35 cellular contexts compared by ENCODE assay signal in genomic region chr17:35217107-35217506, GRCh38. TPM values are rescaled to one million over a fixed set of nuclear protein-coding genes. Genes with fewer than 3 reads are reported as not detected.
DNase-seq lines count a peak whose midpoint lies in the region; ATAC-seq and TF ChIP-seq lines count a peak whose summit lies in the region.
"Had no signal": no experiment of that assay in that cellular context is flagged by ENCODE, and none has a peak within 500 bp of the region (broad histone marks: within the 10 kb centered on the region; RNA-seq: fewer than 3 reads in every experiment).

No MANE protein-coding gene starts in this region.

- H3K27ac Mint-ChIP-seq in activated CD4-positive, alpha-beta T cell treated with anti-CD3 and anti-CD28 coated beads, Interleukin-2, amount 10 ng/mL, durations not matched to agents 7 days and 5 days = peak overlapping the region; percentile 76
- H3K27ac Mint-ChIP-seq in activated naive CD8-positive, alpha-beta T cell treated with anti-CD3 and anti-CD28 coated beads for 36 hours = peak overlapping the region; percentile 65
- peak overlapping the region; percentile 88 for H3K27ac Mint-ChIP-seq in natural killer cell treated with Interleukin-12 subunit alpha and Interleukin-12 subunit beta and Interleukin-15 and Interleukin-18, amount 100 ng/mL, for 72 hours
- H3K27ac Mint-ChIP-seq: activated B cell treated with CpG ODN at 0.5 μM for 24 hours; dendritic cell treated with granulocyte-macrophage colony-stimulating factor and Interleukin-4, amounts not matched to agents 40 ng/mL and 50 ng/mL, for 4 days; naive B cell had no signal

- no peak for DNase-seq in activated CD4-positive, alpha-beta T cell treated with anti-CD3 and anti-CD28 coated beads, Interleukin-2, amount 10 ng/mL, durations not matched to agents 7 days and 5 days
- DNase-seq in activated CD4-positive, alpha-beta T cell treated with anti-CD3 and anti-CD28 coated beads for 1 hour = no peak
- no peak for DNase-seq in HEK293T (ENCODE audit: extremely low spot score)
- DNase-seq in activated naive CD8-positive, alpha-beta T cell treated with anti-CD3 and anti-CD28 coated beads for 36 hours = no peak
- no peak for DNase-seq in natural killer cell treated with Interleukin-12 subunit alpha and Interleukin-12 subunit beta and Interleukin-15 and Interleukin-18, amount 100 ng/mL, for 72 hours (ENCODE audit: low spot score)
- no peak for DNase-seq in activated T-cell treated with anti-CD3 and anti-CD28 coated beads, Interleukin-2, amount 50 U/mL, for 1 hour
- DNase-seq in lower lobe of right lung = no peak
- DNase-seq: activated B cell treated with CpG ODN at 0.5 μM for 24 hours; activated CD4-positive, alpha-beta memory T cell treated with anti-CD3 and anti-CD28 coated beads, Interleukin-2, amount 10 ng/mL, durations not matched to agents 7 days and 5 days; activated T-cell treated with anti-CD3 and anti-CD28 coated beads for 4 hours; adrenal gland; Caco-2; DND-41; foreskin keratinocyte; GM23248; heart left ventricle; kidney; midbrain; MV-4-11; naive B cell; NCI-H1436; NCI-H2081; NCI-H446; NCI-H774; occipital lobe; SJCRH30; stimulated activated CD4-positive, alpha-beta T cell treated with anti-CD3 and anti-CD28 coated beads, Interleukin-4, amount 100 ng/mL, for 24 hours; SW 1271; transverse colon had no signal

- H3K9me3 Mint-ChIP-seq in activated CD4-positive, alpha-beta T cell treated with anti-CD3 and anti-CD28 coated beads, Interleukin-2, amount 10 ng/mL, durations not matched to agents 7 days and 5 days = peaks cover 18% of the 10 kb centered on the region
- peaks cover 13% of the 10 kb centered on the region for H3K9me3 Mint-ChIP-seq in activated naive CD8-positive, alpha-beta T cell treated with anti-CD3 and anti-CD28 coated beads for 36 hours
- peaks cover 7% of the 10 kb centered on the region for H3K9me3 Mint-ChIP-seq in natural killer cell treated with Interleukin-12 subunit alpha and Interleukin-12 subunit beta and Interleukin-15 and Interleukin-18, amount 100 ng/mL, for 72 hours
- H3K9me3 Mint-ChIP-seq: activated B cell treated with CpG ODN at 0.5 μM for 24 hours had no signal

- H3K4me3 ChIP-seq in lower lobe of right lung = no peak overlapping the region
- H3K4me3 ChIP-seq: adrenal gland, esophagus muscularis mucosa, GM23248, heart left ventricle, SJCRH30, transverse colon had no signal

- H3K4me1 Mint-ChIP-seq in activated CD4-positive, alpha-beta T cell treated with anti-CD3 and anti-CD28 coated beads, Interleukin-2, amount 10 ng/mL, durations not matched to agents 7 days and 5 days = peaks cover 85% of the 10 kb centered on the region
- H3K4me1 Mint-ChIP-seq in activated naive CD8-positive, alpha-beta T cell treated with anti-CD3 and anti-CD28 coated beads for 36 hours = peaks cover 79% of the 10 kb centered on the region
- peaks cover 56 to 63% of the 10 kb centered on the region in 2 donors for H3K4me1 Mint-ChIP-seq in natural killer cell treated with Interleukin-12 subunit alpha and Interleukin-12 subunit beta and Interleukin-15 and Interleukin-18, amount 100 ng/mL, for 72 hours (ENCODE audit: low read depth in 2 of 2)
- H3K4me1 Mint-ChIP-seq: activated B cell treated with CpG ODN at 0.5 μM for 24 hours had no signal

- H3K27ac ChIP-seq in lower lobe of right lung = no peak overlapping the region
- H3K27ac ChIP-seq: adrenal gland, esophagus muscularis mucosa, foreskin keratinocyte, GM23248, SJCRH30, transverse colon had no signal

- no peak for TF ChIP-seq CTCF in lower lobe of right lung (IDR thresholded peaks at IDR 0.05)

- POLR2A ChIA-PET in activated CD4-positive, alpha-beta T cell treated with anti-CD3 and anti-CD28 coated beads, Interleukin-2, amount 10 ng/mL, durations not matched to agents 7 days and 5 days (lab: Charles Lee) = no interaction called here
- POLR2A ChIA-PET in HEK293T (lab: Yijun Ruan, JAX) = interaction anchor here (1.0 kb wide), 1 partner anchor 362 kb away, joined by 3 read pairs; no protein-coding TSS in a partner anchor

- intact Hi-C loops in lower lobe of right lung (cut with DNase I) = no loop called here

- no peaks in the 10 kb centered on the region for H3K9me3 ChIP-seq in lower lobe of right lung
- H3K9me3 ChIP-seq: adrenal gland, transverse colon had no signal

- no peaks in the 10 kb centered on the region for H3K27me3 Mint-ChIP-seq in activated CD4-positive, alpha-beta T cell treated with anti-CD3 and anti-CD28 coated beads, Interleukin-2, amount 10 ng/mL, durations not matched to agents 7 days and 5 days
- no peaks in the 10 kb centered on the region for H3K27me3 Mint-ChIP-seq in activated naive CD8-positive, alpha-beta T cell treated with anti-CD3 and anti-CD28 coated beads for 36 hours
- H3K27me3 Mint-ChIP-seq in natural killer cell treated with Interleukin-12 subunit alpha and Interleukin-12 subunit beta and Interleukin-15 and Interleukin-18, amount 100 ng/mL, for 72 hours = no peaks in the 10 kb centered on the region
- H3K27me3 Mint-ChIP-seq: activated CD4-positive, alpha-beta memory T cell treated with anti-CD3 and anti-CD28 coated beads, Interleukin-2, amount 10 ng/mL, durations not matched to agents 7 days and 5 days had no signal

- H3K4me3 Mint-ChIP-seq in activated CD4-positive, alpha-beta T cell treated with anti-CD3 and anti-CD28 coated beads, Interleukin-2, amount 10 ng/mL, durations not matched to agents 7 days and 5 days = no peak overlapping the region
- no peak overlapping the region for H3K4me3 Mint-ChIP-seq in activated naive CD8-positive, alpha-beta T cell treated with anti-CD3 and anti-CD28 coated beads for 36 hours
- no peak overlapping the region for H3K4me3 Mint-ChIP-seq in natural killer cell treated with Interleukin-12 subunit alpha and Interleukin-12 subunit beta and Interleukin-15 and Interleukin-18, amount 100 ng/mL, for 72 hours
- H3K4me3 Mint-ChIP-seq: activated B cell treated with CpG ODN at 0.5 μM for 24 hours; activated CD4-positive, alpha-beta memory T cell treated with anti-CD3 and anti-CD28 coated beads, Interleukin-2, amount 10 ng/mL, durations not matched to agents 7 days and 5 days; dendritic cell treated with granulocyte-macrophage colony-stimulating factor and Interleukin-4, amounts not matched to agents 40 ng/mL and 50 ng/mL, for 4 days; naive B cell had no signal

- peaks cover 41% of the 10 kb centered on the region for H3K4me1 ChIP-seq in lower lobe of right lung
- H3K4me1 ChIP-seq: Caco-2, foreskin keratinocyte, SJCRH30, transverse colon had no signal

- no peaks in the 10 kb centered on the region for H3K27me3 ChIP-seq in lower lobe of right lung (ENCODE audit: low read depth)
- H3K27me3 ChIP-seq: adrenal gland, esophagus muscularis mucosa, heart left ventricle, transverse colon had no signal

- ATAC-seq in natural killer cell treated with Interleukin-12 subunit alpha and Interleukin-12 subunit beta and Interleukin-15 and Interleukin-18, amount 100 ng/mL, for 72 hours = no peak
- no peak for ATAC-seq in lower lobe of right lung
- ATAC-seq: foreskin keratinocyte, heart left ventricle had no signal

- H3K36me3 Mint-ChIP-seq in activated CD4-positive, alpha-beta T cell treated with anti-CD3 and anti-CD28 coated beads, Interleukin-2, amount 10 ng/mL, durations not matched to agents 7 days and 5 days (ENCODE audit: low read depth) = peaks cover 40% of the 10 kb centered on the region
- peaks cover 13% of the 10 kb centered on the region for H3K36me3 Mint-ChIP-seq in activated naive CD8-positive, alpha-beta T cell treated with anti-CD3 and anti-CD28 coated beads for 36 hours
- peaks cover 11% of the 10 kb centered on the region for H3K36me3 Mint-ChIP-seq in natural killer cell treated with Interleukin-12 subunit alpha and Interleukin-12 subunit beta and Interleukin-15 and Interleukin-18, amount 100 ng/mL, for 72 hours
- H3K36me3 Mint-ChIP-seq: naive B cell had no signal

- H3K36me3 ChIP-seq in lower lobe of right lung = no peaks in the 10 kb centered on the region
- H3K36me3 ChIP-seq: adrenal gland, esophagus muscularis mucosa, heart left ventricle, SJCRH30, transverse colon had no signal

- CTCF ChIA-PET in activated CD4-positive, alpha-beta T cell treated with anti-CD3 and anti-CD28 coated beads, Interleukin-2, amount 10 ng/mL, durations not matched to agents 7 days and 5 days (lab: Charles Lee) = no interaction called here
- CTCF ChIA-PET in HEK293T (lab: Yijun Ruan, JAX) = no interaction called here

TF ChIP-seq in HEK293T, 16 proteins besides CTCF, POLR2A, EP300 and RAD21:
- TF ChIP-seq ZNF384 (IDR thresholded peaks at IDR 0.05) (no peak), NFRKB (IDR thresholded peaks at IDR 0.05) (no peak), PKNOX1 (IDR thresholded peaks at IDR 0.05) (peak; percentile 42; the same call in 1 of the 2 replicates), TARDBP (IDR thresholded peaks at IDR 0.05) (no peak), SP1 (IDR thresholded peaks at IDR 0.05) (no peak), FOXK2 (IDR thresholded peaks at IDR 0.05) (no peak)

RNA-seq across cellular contexts. Expression of gene SLC35G3, which starts 22.9 kb away (rescaled TPM):
- not detected for total RNA-seq in activated CD4-positive, alpha-beta T cell treated with anti-CD3 and anti-CD28 coated beads, Interleukin-2, amount 10 ng/mL, durations not matched to agents 7 days and 5 days
- not detected for total RNA-seq in activated naive CD8-positive, alpha-beta T cell treated with anti-CD3 and anti-CD28 coated beads for 36 hours
- total RNA-seq in natural killer cell treated with Interleukin-12 subunit alpha and Interleukin-12 subunit beta and Interleukin-15 and Interleukin-18, amount 100 ng/mL, for 72 hours = not detected
- not detected for total RNA-seq in lower lobe of right lung
- total RNA-seq: activated CD4-positive, alpha-beta memory T cell treated with anti-CD3 and anti-CD28 coated beads, Interleukin-2, amount 10 ng/mL, durations not matched to agents 7 days and 5 days; adrenal gland; Caco-2; esophagus muscularis mucosa; foreskin keratinocyte; GM23248; heart left ventricle; kidney; LHCN-M2; lower leg skin; occipital lobe; pulmonary artery endothelial cell; RPMI7951; SJCRH30; transverse colon had no signal

RNA-seq across cellular contexts. Expression of gene SLFN5, which starts 25.8 kb away (rescaled TPM):
- 100 to 1,000 TPM; 199 to 212 TPM for total RNA-seq in activated CD4-positive, alpha-beta T cell treated with anti-CD3 and anti-CD28 coated beads, Interleukin-2, amount 10 ng/mL, durations not matched to agents 7 days and 5 days
- total RNA-seq in activated naive CD8-positive, alpha-beta T cell treated with anti-CD3 and anti-CD28 coated beads for 36 hours = 10 to 100 TPM; 33.9 to 37.9 TPM
- total RNA-seq in natural killer cell treated with Interleukin-12 subunit alpha and Interleukin-12 subunit beta and Interleukin-15 and Interleukin-18, amount 100 ng/mL, for 72 hours = 10 to 100 TPM; 29.0 to 46.7 TPM
- total RNA-seq in lower lobe of right lung = 47.6 TPM
